Comparison of ENCODE assay signal across 1 cellular context in genomic region chr20:13380497-13381229, GRCh38.
A peak's percentile ranks its signal among the peaks of the same experiment; 100 is the strongest.
TF ChIP-seq lines count a peak whose summit lies in the region.
"Not testable (repeated sequence)": the region's sequence is repeated elsewhere in the genome, so short reads cannot be mapped to it uniquely, and the experiment has no call there.

No MANE protein-coding gene starts in this region.

TF ChIP-seq in HepG2, 621 proteins besides CTCF, POLR2A, EP300 and RAD21 (continued from another document and continues in another):
- TF ChIP-seq ZNF782 (CRISPR knock-in tag; IDR thresholded peaks at IDR 0.05; ENCODE audit: borderline replicate concordance): peak; percentile 84; the same call in 1 of the 2 replicates
- TF ChIP-seq SOX6 (IDR thresholded peaks at IDR 0.05): not testable (repeated sequence)
- peak; percentile 70 for TF ChIP-seq SOX6 (CRISPR knock-in tag; IDR thresholded peaks at IDR 0.05)
- TF ChIP-seq POGZ (CRISPR knock-in tag; IDR thresholded peaks at IDR 0.05): peak; percentile 99
- 0 out of 2 replicates have a peak, but pooled peaks have one; percentile 77 for TF ChIP-seq ZFP1 (CRISPR knock-in tag; IDR thresholded peaks at IDR 0.05)
- TF ChIP-seq SALL1 (CRISPR knock-in tag; IDR thresholded peaks at IDR 0.05): peak; percentile 91
- TF ChIP-seq KAT8 (CRISPR knock-in tag; IDR thresholded peaks at IDR 0.05): peak; percentile 83
- TF ChIP-seq, protein P1, sequence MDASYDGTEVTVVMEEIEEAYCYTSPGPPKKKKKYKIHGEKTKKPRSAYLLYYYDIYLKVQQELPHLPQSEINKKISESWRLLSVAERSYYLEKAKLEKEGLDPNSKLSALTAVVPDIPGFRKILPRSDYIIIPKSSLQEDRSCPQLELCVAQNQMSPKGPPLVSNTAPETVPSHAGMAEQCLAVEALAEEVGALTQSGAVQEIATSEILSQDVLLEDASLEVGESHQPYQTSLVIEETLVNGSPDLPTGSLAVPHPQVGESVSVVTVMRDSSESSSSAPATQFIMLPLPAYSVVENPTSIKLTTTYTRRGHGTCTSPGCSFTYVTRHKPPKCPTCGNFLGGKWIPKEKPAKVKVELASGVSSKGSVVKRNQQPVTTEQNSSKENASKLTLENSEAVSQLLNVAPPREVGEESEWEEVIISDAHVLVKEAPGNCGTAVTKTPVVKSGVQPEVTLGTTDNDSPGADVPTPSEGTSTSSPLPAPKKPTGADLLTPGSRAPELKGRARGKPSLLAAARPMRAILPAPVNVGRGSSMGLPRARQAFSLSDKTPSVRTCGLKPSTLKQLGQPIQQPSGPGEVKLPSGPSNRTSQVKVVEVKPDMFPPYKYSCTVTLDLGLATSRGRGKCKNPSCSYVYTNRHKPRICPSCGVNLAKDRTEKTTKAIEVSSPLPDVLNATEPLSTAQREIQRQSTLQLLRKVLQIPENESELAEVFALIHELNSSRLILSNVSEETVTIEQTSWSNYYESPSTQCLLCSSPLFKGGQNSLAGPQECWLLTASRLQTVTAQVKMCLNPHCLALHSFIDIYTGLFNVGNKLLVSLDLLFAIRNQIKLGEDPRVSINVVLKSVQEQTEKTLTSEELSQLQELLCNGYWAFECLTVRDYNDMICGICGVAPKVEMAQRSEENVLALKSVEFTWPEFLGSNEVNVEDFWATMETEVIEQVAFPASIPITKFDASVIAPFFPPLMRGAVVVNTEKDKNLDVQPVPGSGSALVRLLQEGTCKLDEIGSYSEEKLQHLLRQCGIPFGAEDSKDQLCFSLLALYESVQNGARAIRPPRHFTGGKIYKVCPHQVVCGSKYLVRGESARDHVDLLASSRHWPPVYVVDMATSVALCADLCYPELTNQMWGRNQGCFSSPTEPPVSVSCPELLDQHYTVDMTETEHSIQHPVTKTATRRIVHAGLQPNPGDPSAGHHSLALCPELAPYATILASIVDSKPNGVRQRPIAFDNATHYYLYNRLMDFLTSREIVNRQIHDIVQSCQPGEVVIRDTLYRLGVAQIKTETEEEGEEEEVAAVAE (CRISPR knock-in tag; IDR thresholded peaks at IDR 0.05; ENCODE audit: borderline replicate concordance): peak; percentile 25; the same call in 1 of the 2 replicates
- TF ChIP-seq SIX4 (CRISPR knock-in tag; IDR thresholded peaks at IDR 0.05): 0 out of 2 replicates have a peak, but pooled peaks have one; percentile 15
- TF ChIP-seq ZNF362 (CRISPR knock-in tag; IDR thresholded peaks at IDR 0.05; ENCODE audit: borderline replicate concordance): peak; percentile 47; the same call in 1 of the 2 replicates
- 0 out of 2 replicates have a peak, but pooled peaks have one; percentile 51 for TF ChIP-seq ZNF709 (CRISPR knock-in tag; IDR thresholded peaks at IDR 0.05)
- TF ChIP-seq, protein P2, sequence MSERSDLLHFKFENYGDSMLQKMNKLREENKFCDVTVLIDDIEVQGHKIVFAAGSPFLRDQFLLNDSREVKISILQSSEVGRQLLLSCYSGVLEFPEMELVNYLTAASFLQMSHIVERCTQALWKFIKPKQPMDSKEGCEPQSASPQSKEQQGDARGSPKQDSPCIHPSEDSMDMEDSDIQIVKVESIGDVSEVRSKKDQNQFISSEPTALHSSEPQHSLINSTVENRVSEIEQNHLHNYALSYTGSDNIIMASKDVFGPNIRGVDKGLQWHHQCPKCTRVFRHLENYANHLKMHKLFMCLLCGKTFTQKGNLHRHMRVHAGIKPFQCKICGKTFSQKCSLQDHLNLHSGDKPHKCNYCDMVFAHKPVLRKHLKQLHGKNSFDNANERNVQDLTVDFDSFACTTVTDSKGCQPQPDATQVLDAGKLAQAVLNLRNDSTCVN (CRISPR knock-in tag; IDR thresholded peaks at IDR 0.05; ENCODE audit: borderline replicate concordance): peak; percentile 78; the same call in 1 of the 2 replicates
- peak; percentile 41; the same call in 1 of the 2 replicates for TF ChIP-seq EHMT2 (IDR thresholded peaks at IDR 0.05; ENCODE audit: borderline replicate concordance, low read depth, low read length)
- 0 out of 2 replicates have a peak, but pooled peaks have one; percentile 25 for TF ChIP-seq ZNF430 (CRISPR knock-in tag; IDR thresholded peaks at IDR 0.05)
- peak; percentile 86 for TF ChIP-seq HNF4A (CRISPR knock-in tag; IDR thresholded peaks at IDR 0.05)
- TF ChIP-seq ZBTB38 (CRISPR knock-in tag; IDR thresholded peaks at IDR 0.05): peak; percentile 91; the same call in 1 of the 2 replicates
- TF ChIP-seq TARDBP (CRISPR knock-in tag; IDR thresholded peaks at IDR 0.05): peak; percentile 91
- TF ChIP-seq SAFB2 (CRISPR knock-in tag; IDR thresholded peaks at IDR 0.05; ENCODE audit: borderline replicate concordance, low read depth): peak; percentile 40; the same call in 1 of the 2 replicates
- TF ChIP-seq ZNF761 (CRISPR knock-in tag; conservative IDR thresholded peaks at IDR 0.05): peak; percentile 88; the same call in 1 of the 2 replicates
- TF ChIP-seq RELA (CRISPR knock-in tag; IDR thresholded peaks at IDR 0.05): peak; percentile 66; the same call in 1 of the 2 replicates
- TF ChIP-seq, protein P3, sequence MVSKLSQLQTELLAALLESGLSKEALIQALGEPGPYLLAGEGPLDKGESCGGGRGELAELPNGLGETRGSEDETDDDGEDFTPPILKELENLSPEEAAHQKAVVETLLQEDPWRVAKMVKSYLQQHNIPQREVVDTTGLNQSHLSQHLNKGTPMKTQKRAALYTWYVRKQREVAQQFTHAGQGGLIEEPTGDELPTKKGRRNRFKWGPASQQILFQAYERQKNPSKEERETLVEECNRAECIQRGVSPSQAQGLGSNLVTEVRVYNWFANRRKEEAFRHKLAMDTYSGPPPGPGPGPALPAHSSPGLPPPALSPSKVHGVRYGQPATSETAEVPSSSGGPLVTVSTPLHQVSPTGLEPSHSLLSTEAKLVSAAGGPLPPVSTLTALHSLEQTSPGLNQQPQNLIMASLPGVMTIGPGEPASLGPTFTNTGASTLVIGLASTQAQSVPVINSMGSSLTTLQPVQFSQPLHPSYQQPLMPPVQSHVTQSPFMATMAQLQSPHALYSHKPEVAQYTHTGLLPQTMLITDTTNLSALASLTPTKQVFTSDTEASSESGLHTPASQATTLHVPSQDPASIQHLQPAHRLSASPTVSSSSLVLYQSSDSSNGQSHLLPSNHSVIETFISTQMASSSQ (IDR thresholded peaks at IDR 0.05; ENCODE audit: low read depth): not testable (repeated sequence)
- TF ChIP-seq, protein P3 (CRISPR knock-in tag; IDR thresholded peaks at IDR 0.05; ENCODE audit: borderline replicate concordance): peak; percentile 74; the same call in 1 of the 2 replicates
- TF ChIP-seq, protein P4, sequence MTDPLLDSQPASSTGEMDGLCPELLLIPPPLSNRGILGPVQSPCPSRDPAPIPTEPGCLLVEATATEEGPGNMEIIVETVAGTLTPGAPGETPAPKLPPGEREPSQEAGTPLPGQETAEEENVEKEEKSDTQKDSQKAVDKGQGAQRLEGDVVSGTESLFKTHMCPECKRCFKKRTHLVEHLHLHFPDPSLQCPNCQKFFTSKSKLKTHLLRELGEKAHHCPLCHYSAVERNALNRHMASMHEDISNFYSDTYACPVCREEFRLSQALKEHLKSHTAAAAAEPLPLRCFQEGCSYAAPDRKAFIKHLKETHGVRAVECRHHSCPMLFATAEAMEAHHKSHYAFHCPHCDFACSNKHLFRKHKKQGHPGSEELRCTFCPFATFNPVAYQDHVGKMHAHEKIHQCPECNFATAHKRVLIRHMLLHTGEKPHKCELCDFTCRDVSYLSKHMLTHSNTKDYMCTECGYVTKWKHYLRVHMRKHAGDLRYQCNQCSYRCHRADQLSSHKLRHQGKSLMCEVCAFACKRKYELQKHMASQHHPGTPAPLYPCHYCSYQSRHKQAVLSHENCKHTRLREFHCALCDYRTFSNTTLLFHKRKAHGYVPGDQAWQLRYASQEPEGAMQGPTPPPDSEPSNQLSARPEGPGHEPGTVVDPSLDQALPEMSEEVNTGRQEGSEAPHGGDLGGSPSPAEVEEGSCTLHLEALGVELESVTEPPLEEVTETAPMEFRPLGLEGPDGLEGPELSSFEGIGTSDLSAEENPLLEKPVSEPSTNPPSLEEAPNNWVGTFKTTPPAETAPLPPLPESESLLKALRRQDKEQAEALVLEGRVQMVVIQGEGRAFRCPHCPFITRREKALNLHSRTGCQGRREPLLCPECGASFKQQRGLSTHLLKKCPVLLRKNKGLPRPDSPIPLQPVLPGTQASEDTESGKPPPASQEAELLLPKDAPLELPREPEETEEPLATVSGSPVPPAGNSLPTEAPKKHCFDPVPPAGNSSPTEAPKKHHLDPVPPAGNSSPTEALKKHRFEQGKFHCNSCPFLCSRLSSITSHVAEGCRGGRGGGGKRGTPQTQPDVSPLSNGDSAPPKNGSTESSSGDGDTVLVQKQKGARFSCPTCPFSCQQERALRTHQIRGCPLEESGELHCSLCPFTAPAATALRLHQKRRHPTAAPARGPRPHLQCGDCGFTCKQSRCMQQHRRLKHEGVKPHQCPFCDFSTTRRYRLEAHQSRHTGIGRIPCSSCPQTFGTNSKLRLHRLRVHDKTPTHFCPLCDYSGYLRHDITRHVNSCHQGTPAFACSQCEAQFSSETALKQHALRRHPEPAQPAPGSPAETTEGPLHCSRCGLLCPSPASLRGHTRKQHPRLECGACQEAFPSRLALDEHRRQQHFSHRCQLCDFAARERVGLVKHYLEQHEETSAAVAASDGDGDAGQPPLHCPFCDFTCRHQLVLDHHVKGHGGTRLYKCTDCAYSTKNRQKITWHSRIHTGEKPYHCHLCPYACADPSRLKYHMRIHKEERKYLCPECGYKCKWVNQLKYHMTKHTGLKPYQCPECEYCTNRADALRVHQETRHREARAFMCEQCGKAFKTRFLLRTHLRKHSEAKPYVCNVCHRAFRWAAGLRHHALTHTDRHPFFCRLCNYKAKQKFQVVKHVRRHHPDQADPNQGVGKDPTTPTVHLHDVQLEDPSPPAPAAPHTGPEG (CRISPR knock-in tag; IDR thresholded peaks at IDR 0.05): peak; percentile 45; the same call in 1 of the 2 replicates
- TF ChIP-seq ZNF274 (CRISPR knock-in tag; IDR thresholded peaks at IDR 0.05): 0 out of 2 replicates have a peak, but pooled peaks have one; percentile 33
- TF ChIP-seq ZNF292 (CRISPR knock-in tag; IDR thresholded peaks at IDR 0.05; ENCODE audit: borderline replicate concordance, low read depth): peak; percentile 74; the same call in 1 of the 2 replicates
- TF ChIP-seq CBX1 (IDR thresholded peaks at IDR 0.05; ENCODE audit: low read depth): peak; percentile 58
- 0 out of 2 replicates have a peak, but pooled peaks have one; percentile 22 for TF ChIP-seq KLF9 (CRISPR knock-in tag; IDR thresholded peaks at IDR 0.05; ENCODE audit: low read depth)
- TF ChIP-seq GATAD2A (CRISPR knock-in tag; IDR thresholded peaks at IDR 0.05): peak; percentile 80
- TF ChIP-seq, protein P5, sequence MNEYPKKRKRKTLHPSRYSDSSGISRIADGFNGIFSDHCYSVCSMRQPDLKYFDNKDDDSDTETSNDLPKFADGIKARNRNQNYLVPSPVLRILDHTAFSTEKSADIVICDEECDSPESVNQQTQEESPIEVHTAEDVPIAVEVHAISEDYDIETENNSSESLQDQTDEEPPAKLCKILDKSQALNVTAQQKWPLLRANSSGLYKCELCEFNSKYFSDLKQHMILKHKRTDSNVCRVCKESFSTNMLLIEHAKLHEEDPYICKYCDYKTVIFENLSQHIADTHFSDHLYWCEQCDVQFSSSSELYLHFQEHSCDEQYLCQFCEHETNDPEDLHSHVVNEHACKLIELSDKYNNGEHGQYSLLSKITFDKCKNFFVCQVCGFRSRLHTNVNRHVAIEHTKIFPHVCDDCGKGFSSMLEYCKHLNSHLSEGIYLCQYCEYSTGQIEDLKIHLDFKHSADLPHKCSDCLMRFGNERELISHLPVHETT (CRISPR knock-in tag; conservative IDR thresholded peaks at IDR 0.05): 0 out of 2 replicates have a peak, but pooled peaks have one; percentile 50
- TF ChIP-seq, protein P6, sequence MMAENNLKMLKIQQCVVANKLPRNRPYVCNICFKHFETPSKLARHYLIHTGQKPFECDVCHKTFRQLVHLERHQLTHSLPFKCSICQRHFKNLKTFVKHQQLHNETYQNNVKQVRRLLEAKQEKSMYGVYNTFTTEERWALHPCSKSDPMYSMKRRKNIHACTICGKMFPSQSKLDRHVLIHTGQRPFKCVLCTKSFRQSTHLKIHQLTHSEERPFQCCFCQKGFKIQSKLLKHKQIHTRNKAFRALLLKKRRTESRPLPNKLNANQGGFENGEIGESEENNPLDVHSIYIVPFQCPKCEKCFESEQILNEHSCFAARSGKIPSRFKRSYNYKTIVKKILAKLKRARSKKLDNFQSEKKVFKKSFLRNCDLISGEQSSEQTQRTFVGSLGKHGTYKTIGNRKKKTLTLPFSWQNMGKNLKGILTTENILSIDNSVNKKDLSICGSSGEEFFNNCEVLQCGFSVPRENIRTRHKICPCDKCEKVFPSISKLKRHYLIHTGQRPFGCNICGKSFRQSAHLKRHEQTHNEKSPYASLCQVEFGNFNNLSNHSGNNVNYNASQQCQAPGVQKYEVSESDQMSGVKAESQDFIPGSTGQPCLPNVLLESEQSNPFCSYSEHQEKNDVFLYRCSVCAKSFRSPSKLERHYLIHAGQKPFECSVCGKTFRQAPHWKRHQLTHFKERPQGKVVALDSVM (CRISPR knock-in tag; IDR thresholded peaks at IDR 0.05): 0 out of 2 replicates have a peak, but pooled peaks have one; percentile 9
- TF ChIP-seq, protein P7, sequence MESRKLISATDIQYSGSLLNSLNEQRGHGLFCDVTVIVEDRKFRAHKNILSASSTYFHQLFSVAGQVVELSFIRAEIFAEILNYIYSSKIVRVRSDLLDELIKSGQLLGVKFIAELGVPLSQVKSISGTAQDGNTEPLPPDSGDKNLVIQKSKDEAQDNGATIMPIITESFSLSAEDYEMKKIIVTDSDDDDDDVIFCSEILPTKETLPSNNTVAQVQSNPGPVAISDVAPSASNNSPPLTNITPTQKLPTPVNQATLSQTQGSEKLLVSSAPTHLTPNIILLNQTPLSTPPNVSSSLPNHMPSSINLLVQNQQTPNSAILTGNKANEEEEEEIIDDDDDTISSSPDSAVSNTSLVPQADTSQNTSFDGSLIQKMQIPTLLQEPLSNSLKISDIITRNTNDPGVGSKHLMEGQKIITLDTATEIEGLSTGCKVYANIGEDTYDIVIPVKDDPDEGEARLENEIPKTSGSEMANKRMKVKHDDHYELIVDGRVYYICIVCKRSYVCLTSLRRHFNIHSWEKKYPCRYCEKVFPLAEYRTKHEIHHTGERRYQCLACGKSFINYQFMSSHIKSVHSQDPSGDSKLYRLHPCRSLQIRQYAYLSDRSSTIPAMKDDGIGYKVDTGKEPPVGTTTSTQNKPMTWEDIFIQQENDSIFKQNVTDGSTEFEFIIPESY (CRISPR knock-in tag; IDR thresholded peaks at IDR 0.05): peak; percentile 99
- TF ChIP-seq TEAD3 (CRISPR knock-in tag; optimal IDR thresholded peaks at IDR 0.05; ENCODE audit: borderline replicate concordance): peak; percentile 62
- peak; percentile 58 for TF ChIP-seq RARA (CRISPR knock-in tag; IDR thresholded peaks at IDR 0.05)
